1 cellular context compared by ENCODE assay signal in genomic region chr12:25648460-25648859, GRCh38.
TF ChIP-seq lines count a peak whose summit lies in the region.

No MANE protein-coding gene starts in this region.

TF ChIP-seq in HEK293, 187 proteins besides CTCF, POLR2A, EP300 and RAD21 (continued from another document and continues in another):
- no peak for TF ChIP-seq GLI2 (tag by site-specific recombination; IDR thresholded peaks at IDR 0.05; ENCODE audit: borderline replicate concordance, low read depth)
- no peak for TF ChIP-seq ZNF548 (tag by site-specific recombination; IDR thresholded peaks at IDR 0.05)
- no peak for TF ChIP-seq ZNF169 (tag by site-specific recombination; IDR thresholded peaks at IDR 0.05)
- TF ChIP-seq, protein P1, sequence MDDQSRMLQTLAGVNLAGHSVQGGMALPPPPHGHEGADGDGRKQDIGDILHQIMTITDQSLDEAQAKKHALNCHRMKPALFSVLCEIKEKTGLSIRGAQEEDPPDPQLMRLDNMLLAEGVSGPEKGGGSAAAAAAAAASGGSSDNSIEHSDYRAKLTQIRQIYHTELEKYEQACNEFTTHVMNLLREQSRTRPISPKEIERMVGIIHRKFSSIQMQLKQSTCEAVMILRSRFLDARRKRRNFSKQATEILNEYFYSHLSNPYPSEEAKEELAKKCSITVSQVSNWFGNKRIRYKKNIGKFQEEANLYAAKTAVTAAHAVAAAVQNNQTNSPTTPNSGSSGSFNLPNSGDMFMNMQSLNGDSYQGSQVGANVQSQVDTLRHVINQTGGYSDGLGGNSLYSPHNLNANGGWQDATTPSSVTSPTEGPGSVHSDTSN (CRISPR knock-in tag; IDR thresholded peaks at IDR 0.05) = no peak
- no peak for TF ChIP-seq GLI4 (tag by site-specific recombination; IDR thresholded peaks at IDR 0.05)
- no peak for TF ChIP-seq ZNF174 (tag by site-specific recombination; IDR thresholded peaks at IDR 0.05)
- no peak for TF ChIP-seq ZNF354C (tag by site-specific recombination; IDR thresholded peaks at IDR 0.05; ENCODE audit: borderline replicate concordance, low read depth)
- TF ChIP-seq ZNF302 (tag by site-specific recombination; IDR thresholded peaks at IDR 0.05; ENCODE audit: low read depth) = no peak
- TF ChIP-seq ZNF311 (tag by site-specific recombination; IDR thresholded peaks at IDR 0.05; ENCODE audit: borderline replicate concordance) = no peak
- TF ChIP-seq ZNF624 (tag by site-specific recombination; IDR thresholded peaks at IDR 0.05) = no peak
- no peak for TF ChIP-seq ZNF324 (tag by site-specific recombination; IDR thresholded peaks at IDR 0.05)
- peak; percentile 93 for TF ChIP-seq ZNF341 (tag by site-specific recombination; IDR thresholded peaks at IDR 0.05; ENCODE audit: low read depth)
- TF ChIP-seq ZNF544 (tag by site-specific recombination; IDR thresholded peaks at IDR 0.05) = no peak
- TF ChIP-seq ZNF112 (tag by site-specific recombination; IDR thresholded peaks at IDR 0.05) = no peak
- TF ChIP-seq ZNF677 (tag by site-specific recombination; IDR thresholded peaks at IDR 0.05) = no peak
- no peak for TF ChIP-seq ZEB2 (tag by site-specific recombination; IDR thresholded peaks at IDR 0.05)
- no peak for TF ChIP-seq ZNF292 (tag by site-specific recombination; IDR thresholded peaks at IDR 0.05; ENCODE audit: borderline replicate concordance, low read depth)
- TF ChIP-seq SCRT1 (tag by site-specific recombination; IDR thresholded peaks at IDR 0.05; ENCODE audit: borderline replicate concordance) = no peak
- no peak for TF ChIP-seq MEIS1 (CRISPR knock-in tag; IDR thresholded peaks at IDR 0.05; ENCODE audit: borderline replicate concordance)
- TF ChIP-seq, protein P2, sequence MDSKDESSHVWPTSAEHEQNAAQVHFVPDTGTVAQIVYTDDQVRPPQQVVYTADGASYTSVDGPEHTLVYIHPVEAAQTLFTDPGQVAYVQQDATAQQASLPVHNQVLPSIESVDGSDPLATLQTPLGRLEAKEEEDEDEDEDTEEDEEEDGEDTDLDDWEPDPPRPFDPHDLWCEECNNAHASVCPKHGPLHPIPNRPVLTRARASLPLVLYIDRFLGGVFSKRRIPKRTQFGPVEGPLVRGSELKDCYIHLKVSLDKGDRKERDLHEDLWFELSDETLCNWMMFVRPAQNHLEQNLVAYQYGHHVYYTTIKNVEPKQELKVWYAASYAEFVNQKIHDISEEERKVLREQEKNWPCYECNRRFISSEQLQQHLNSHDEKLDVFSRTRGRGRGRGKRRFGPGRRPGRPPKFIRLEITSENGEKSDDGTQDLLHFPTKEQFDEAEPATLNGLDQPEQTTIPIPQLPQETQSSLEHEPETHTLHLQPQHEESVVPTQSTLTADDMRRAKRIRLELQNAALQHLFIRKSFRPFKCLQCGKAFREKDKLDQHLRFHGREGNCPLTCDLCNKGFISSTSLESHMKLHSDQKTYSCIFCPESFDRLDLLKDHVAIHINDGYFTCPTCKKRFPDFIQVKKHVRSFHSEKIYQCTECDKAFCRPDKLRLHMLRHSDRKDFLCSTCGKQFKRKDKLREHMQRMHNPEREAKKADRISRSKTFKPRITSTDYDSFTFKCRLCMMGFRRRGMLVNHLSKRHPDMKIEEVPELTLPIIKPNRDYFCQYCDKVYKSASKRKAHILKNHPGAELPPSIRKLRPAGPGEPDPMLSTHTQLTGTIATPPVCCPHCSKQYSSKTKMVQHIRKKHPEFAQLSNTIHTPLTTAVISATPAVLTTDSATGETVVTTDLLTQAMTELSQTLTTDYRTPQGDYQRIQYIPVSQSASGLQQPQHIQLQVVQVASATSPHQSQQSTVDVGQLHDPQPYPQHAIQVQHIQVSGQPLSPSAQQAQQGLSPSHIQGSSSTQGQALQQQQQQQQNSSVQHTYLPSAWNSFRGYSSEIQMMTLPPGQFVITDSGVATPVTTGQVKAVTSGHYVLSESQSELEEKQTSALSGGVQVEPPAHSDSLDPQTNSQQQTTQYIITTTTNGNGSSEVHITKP (tag by site-specific recombination; IDR thresholded peaks at IDR 0.05) = no peak
- TF ChIP-seq ZNF280D (tag by site-specific recombination; IDR thresholded peaks at IDR 0.05) = no peak
- TF ChIP-seq ZNF658 (tag by site-specific recombination; IDR thresholded peaks at IDR 0.05) = no peak
- no peak for TF ChIP-seq REST (tag by site-specific recombination; IDR thresholded peaks at IDR 0.05)
- no peak for TF ChIP-seq ZNF560 (tag by site-specific recombination; IDR thresholded peaks at IDR 0.05; ENCODE audit: borderline replicate concordance)
- no peak for TF ChIP-seq FEZF1 (tag by site-specific recombination; IDR thresholded peaks at IDR 0.05)
- TF ChIP-seq ZNF473 (tag by site-specific recombination; IDR thresholded peaks at IDR 0.05) = no peak
- no peak for TF ChIP-seq ZNF621 (tag by site-specific recombination; IDR thresholded peaks at IDR 0.05)
- TF ChIP-seq ZNF654 (tag by site-specific recombination; IDR thresholded peaks at IDR 0.05; ENCODE audit: low read depth) = no peak
- no peak for TF ChIP-seq HOXD13 (CRISPR knock-in tag; IDR thresholded peaks at IDR 0.05; ENCODE audit: borderline replicate concordance)
- TF ChIP-seq ZNF660 (tag by site-specific recombination; IDR thresholded peaks at IDR 0.05) = no peak
- TF ChIP-seq HIC1 (tag by site-specific recombination; IDR thresholded peaks at IDR 0.05) = no peak
- TF ChIP-seq, protein P3, sequence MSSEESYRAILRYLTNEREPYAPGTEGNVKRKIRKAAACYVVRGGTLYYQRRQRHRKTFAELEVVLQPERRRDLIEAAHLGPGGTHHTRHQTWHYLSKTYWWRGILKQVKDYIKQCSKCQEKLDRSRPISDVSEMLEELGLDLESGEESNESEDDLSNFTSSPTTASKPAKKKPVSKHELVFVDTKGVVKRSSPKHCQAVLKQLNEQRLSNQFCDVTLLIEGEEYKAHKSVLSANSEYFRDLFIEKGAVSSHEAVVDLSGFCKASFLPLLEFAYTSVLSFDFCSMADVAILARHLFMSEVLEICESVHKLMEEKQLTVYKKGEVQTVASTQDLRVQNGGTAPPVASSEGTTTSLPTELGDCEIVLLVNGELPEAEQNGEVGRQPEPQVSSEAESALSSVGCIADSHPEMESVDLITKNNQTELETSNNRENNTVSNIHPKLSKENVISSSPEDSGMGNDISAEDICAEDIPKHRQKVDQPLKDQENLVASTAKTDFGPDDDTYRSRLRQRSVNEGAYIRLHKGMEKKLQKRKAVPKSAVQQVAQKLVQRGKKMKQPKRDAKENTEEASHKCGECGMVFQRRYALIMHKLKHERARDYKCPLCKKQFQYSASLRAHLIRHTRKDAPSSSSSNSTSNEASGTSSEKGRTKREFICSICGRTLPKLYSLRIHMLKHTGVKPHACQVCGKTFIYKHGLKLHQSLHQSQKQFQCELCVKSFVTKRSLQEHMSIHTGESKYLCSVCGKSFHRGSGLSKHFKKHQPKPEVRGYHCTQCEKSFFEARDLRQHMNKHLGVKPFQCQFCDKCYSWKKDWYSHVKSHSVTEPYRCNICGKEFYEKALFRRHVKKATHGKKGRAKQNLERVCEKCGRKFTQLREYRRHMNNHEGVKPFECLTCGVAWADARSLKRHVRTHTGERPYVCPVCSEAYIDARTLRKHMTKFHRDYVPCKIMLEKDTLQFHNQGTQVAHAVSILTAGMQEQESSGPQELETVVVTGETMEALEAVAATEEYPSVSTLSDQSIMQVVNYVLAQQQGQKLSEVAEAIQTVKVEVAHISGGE (tag by site-specific recombination; conservative IDR thresholded peaks at IDR 0.05; ENCODE audit: low read depth) = no peak
- TF ChIP-seq, protein P4, sequence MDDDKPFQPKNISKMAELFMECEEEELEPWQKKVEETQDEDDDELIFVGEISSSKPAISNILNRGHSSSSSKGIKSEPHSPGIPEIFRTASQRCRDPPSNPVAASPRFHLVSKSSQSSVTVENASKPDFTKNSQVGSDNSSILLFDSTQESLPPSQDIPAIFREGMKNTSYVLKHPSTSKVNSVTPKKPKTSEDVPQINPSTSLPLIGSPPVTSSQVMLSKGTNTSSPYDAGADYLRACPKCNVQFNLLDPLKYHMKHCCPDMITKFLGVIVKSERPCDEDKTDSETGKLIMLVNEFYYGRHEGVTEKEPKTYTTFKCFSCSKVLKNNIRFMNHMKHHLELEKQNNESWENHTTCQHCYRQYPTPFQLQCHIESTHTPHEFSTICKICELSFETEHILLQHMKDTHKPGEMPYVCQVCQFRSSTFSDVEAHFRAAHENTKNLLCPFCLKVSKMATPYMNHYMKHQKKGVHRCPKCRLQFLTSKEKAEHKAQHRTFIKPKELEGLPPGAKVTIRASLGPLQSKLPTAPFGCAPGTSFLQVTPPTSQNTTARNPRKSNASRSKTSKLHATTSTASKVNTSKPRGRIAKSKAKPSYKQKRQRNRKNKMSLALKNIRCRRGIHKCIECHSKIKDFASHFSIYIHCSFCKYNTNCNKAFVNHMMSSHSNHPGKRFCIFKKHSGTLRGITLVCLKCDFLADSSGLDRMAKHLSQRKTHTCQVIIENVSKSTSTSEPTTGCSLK (tag by site-specific recombination; IDR thresholded peaks at IDR 0.05) = no peak
- TF ChIP-seq ZNF426 (tag by site-specific recombination; IDR thresholded peaks at IDR 0.05) = no peak
- TF ChIP-seq ZNF629 (tag by site-specific recombination; IDR thresholded peaks at IDR 0.05) = no peak
- peak; percentile 80 for TF ChIP-seq IKZF3 (tag by site-specific recombination; IDR thresholded peaks at IDR 0.05)
- TF ChIP-seq ZBTB44 (tag by site-specific recombination; IDR thresholded peaks at IDR 0.05) = no peak
- TF ChIP-seq ZNF670 (tag by site-specific recombination; IDR thresholded peaks at IDR 0.05; ENCODE audit: low read depth) = no peak
- no peak for TF ChIP-seq ZNF529 (tag by site-specific recombination; IDR thresholded peaks at IDR 0.05; ENCODE audit: insufficient replicate concordance)
- no peak for TF ChIP-seq GFI1B (tag by site-specific recombination; IDR thresholded peaks at IDR 0.05)
- TF ChIP-seq ZNF404 (tag by site-specific recombination; IDR thresholded peaks at IDR 0.05) = no peak
- TF ChIP-seq KLF7 (tag by site-specific recombination; IDR thresholded peaks at IDR 0.05; ENCODE audit: borderline replicate concordance) = no peak
